ENCODE assay signal across 17 cellular contexts in genomic region chr12:462936-463705, GRCh38. TPM values are rescaled to one million over a fixed set of nuclear protein-coding genes. Genes with fewer than 3 reads are reported as not detected.
A peak's percentile ranks its signal among the peaks of the same experiment; 100 is the strongest.
DNase-seq lines count a peak whose midpoint lies in the region; ATAC-seq and TF ChIP-seq lines count a peak whose summit lies in the region.
"Had no signal": no experiment of that assay in that cellular context is flagged by ENCODE, and none has a peak within 500 bp of the region (broad histone marks: within the 10 kb centered on the region; RNA-seq: fewer than 3 reads in every experiment).

No MANE protein-coding gene starts in this region.

- H3K9me3 ChIP-seq in breast epithelium (no peaks in the 10 kb centered on the region), thoracic aorta (no peaks in the 10 kb centered on the region), aorta (ENCODE audit: control insufficient read depth, low read length) (no peaks in the 10 kb centered on the region)
- H3K9me3 ChIP-seq: ovary had no signal

- H3K36me3 Mint-ChIP-seq in MCF 10A (ENCODE audit: insufficient read depth, unreplicated experiment) (no peaks in the 10 kb centered on the region), brain (no peaks in the 10 kb centered on the region)

- no peak for TF ChIP-seq RAD21 in Ishikawa (IDR thresholded peaks at IDR 0.05; ENCODE audit: low read depth)

- intact Hi-C loops in MCF 10A (cut with micrococcal nuclease): no loop called here
- intact Hi-C loops in breast epithelium (cut with DNase I; ENCODE audit: low total_unique reads): no loop called here
- intact Hi-C loops in aorta (cut with DNase I): no loop called here

- H3K9me3 Mint-ChIP-seq in MCF 10A (ENCODE audit: unreplicated experiment) (no peaks in the 10 kb centered on the region), brain (peaks cover 0 to 3% (median 0%) of the 10 kb centered on the region in 5 experiments)

- no peak overlapping the region for H3K27ac ChIP-seq in breast epithelium
- peak overlapping the region; percentile 22 to 86 for H3K27ac ChIP-seq in thoracic aorta
- peak overlapping the region in 1 of 2 donors; percentile 15 for H3K27ac ChIP-seq in aorta (ENCODE audit: low read depth in 1 of 2, low read length in 2 of 2)
- H3K27ac ChIP-seq: ovary had no signal

- no peak overlapping the region for H3K27ac Mint-ChIP-seq in MCF 10A (ENCODE audit: low read depth, unreplicated experiment)
- H3K27ac Mint-ChIP-seq in brain: no peak overlapping the region

- H3K4me1 ChIP-seq in breast epithelium: no peaks in the 10 kb centered on the region
- H3K4me1 ChIP-seq in thoracic aorta (ENCODE audit: control insufficient read depth in 1 of 2, low read depth in 2 of 2): peaks cover 22 to 75% of the 10 kb centered on the region in 2 donors
- no peaks in the 10 kb centered on the region for H3K4me1 ChIP-seq in aorta (ENCODE audit: control insufficient read depth in 1 of 2, insufficient read depth in 2 of 2, low read length in 2 of 2)

- TF ChIP-seq CTCF in MCF 10A (IDR thresholded peaks at IDR 0.05; ENCODE audit: unreplicated experiment) (no peak), breast epithelium (IDR thresholded peaks at IDR 0.05) (no peak), brain (conservative IDR thresholded peaks at IDR 0.05) (no peak), thoracic aorta (IDR thresholded peaks at IDR 0.05) (no peak)

- peak; percentile 73 for DNase-seq in MCF 10A (ENCODE audit: unreplicated experiment)
- no peak for DNase-seq in breast epithelium (ENCODE audit: low spot score in 2 of 2)
- DNase-seq in thoracic aorta (ENCODE audit: low spot score): no peak
- DNase-seq in aorta: no peak
- DNase-seq: activated CD4-positive, alpha-beta T cell treated with anti-CD3 and anti-CD28 coated beads, Interleukin-2, amount 50 U/mL, for 1 hour; mesendoderm; NCI-H1048; NCI-H526; ovary; SHP77 treated with DMSO at 0.1 percent for 48 hours; stimulated activated CD4-positive, alpha-beta T cell treated with anti-CD3 and anti-CD28 coated beads, Interleukin-12 subunit alpha, Interleukin-12 subunit beta, amount 100 ng/mL, for 4 hours; substantia nigra; T1000 had no signal

- no peak for TF ChIP-seq EP300 in Ishikawa (IDR thresholded peaks at IDR 0.05; ENCODE audit: borderline replicate concordance)

- H3K4me3 Mint-ChIP-seq in MCF 10A (ENCODE audit: unreplicated experiment) (peak overlapping the region; percentile 28), brain (peak overlapping the region in 3 of 5 experiments; percentile 20 to 89 (median 84))

- peaks cover 27% of the 10 kb centered on the region for H3K4me1 Mint-ChIP-seq in MCF 10A (ENCODE audit: insufficient read depth, unreplicated experiment)
- peaks cover 35% of the 10 kb centered on the region for H3K4me1 Mint-ChIP-seq in brain

- BruUV-seq in MCF 10A (replicated peaks; lab: Mats Ljungman, UMichigan): no TSS peak

- TF ChIP-seq POLR2A in breast epithelium (IDR thresholded peaks at IDR 0.05): no peak

- POLR2A ChIA-PET in MCF 10A (lab: Yijun Ruan, JAX): interaction anchor here (0.5 to 1.6 kb wide), 5 partner anchors 13 to 469 kb away, joined by 3 to 5 read pairs (median 3); no protein-coding TSS in a partner anchor

- no peak for ATAC-seq in thoracic aorta (ENCODE audit: insufficient number of reproducible peaks, low FRiP score, low read depth)
- no peak for ATAC-seq in GM21825 (IDR thresholded peaks at IDR 0.05; ENCODE audit: unreplicated experiment)
- no peak for ATAC-seq in HG03442 (IDR thresholded peaks at IDR 0.05; ENCODE audit: unreplicated experiment)
- ATAC-seq in aorta (ENCODE audit: low FRiP score): no peak

- peaks cover 23% of the 10 kb centered on the region for H3K27me3 Mint-ChIP-seq in MCF 10A (ENCODE audit: insufficient read depth, unreplicated experiment)
- H3K27me3 Mint-ChIP-seq in brain: peaks cover 53% of the 10 kb centered on the region

- H3K27me3 ChIP-seq in breast epithelium: no peaks in the 10 kb centered on the region
- no peaks in the 10 kb centered on the region for H3K27me3 ChIP-seq in thoracic aorta (replicated peaks; ENCODE audit: insufficient read depth)
- H3K27me3 ChIP-seq in aorta (ENCODE audit: control insufficient read depth in 1 of 2, insufficient read depth in 2 of 2, low read length in 1 of 2): no peaks in the 10 kb centered on the region
- H3K27me3 ChIP-seq: ovary had no signal

- CTCF ChIA-PET in MCF 10A (lab: Yijun Ruan, JAX): interaction anchor here (0.6 to 4.2 kb wide), 3 partner anchors 9 to 35 kb away, joined by 3 to 22 read pairs (median 5); no protein-coding TSS in a partner anchor

- WGBS in aorta, 2 donors: 47 to 55% methylated on average over 6 of the region's 6 CpGs

- no peak overlapping the region for H3K4me3 ChIP-seq in breast epithelium
- no peak overlapping the region for H3K4me3 ChIP-seq in thoracic aorta
- H3K4me3 ChIP-seq in aorta (ENCODE audit: low read length in 2 of 2): no peak overlapping the region
- H3K4me3 ChIP-seq: ovary had no signal

- no peaks in the 10 kb centered on the region for H3K36me3 ChIP-seq in breast epithelium
- no peaks in the 10 kb centered on the region for H3K36me3 ChIP-seq in thoracic aorta
- no peaks in the 10 kb centered on the region for H3K36me3 ChIP-seq in aorta (ENCODE audit: control insufficient read depth in 1 of 2, insufficient read depth in 2 of 2, low read length in 1 of 2)
- H3K36me3 ChIP-seq: ovary had no signal

TF ChIP-seq in Ishikawa, 13 proteins besides CTCF, POLR2A, EP300 and RAD21:
- TF ChIP-seq EGR1 (IDR thresholded peaks at IDR 0.05): no peak
- no peak for TF ChIP-seq ZBTB7A (IDR thresholded peaks at IDR 0.05; ENCODE audit: low read depth)
- no peak for TF ChIP-seq CREB1 (IDR thresholded peaks at IDR 0.05; ENCODE audit: low read depth)
- no peak for TF ChIP-seq TCF12 (IDR thresholded peaks at IDR 0.05; ENCODE audit: low read depth)
- no peak for TF ChIP-seq USF1 (IDR thresholded peaks at IDR 0.05)
- no peak for TF ChIP-seq CEBPB (IDR thresholded peaks at IDR 0.05)
- TF ChIP-seq MAX (IDR thresholded peaks at IDR 0.05): no peak
- TF ChIP-seq NFIC (IDR thresholded peaks at IDR 0.05): 0 out of 2 replicates have a peak, but pooled peaks have one; percentile 47
- TF ChIP-seq REST (IDR thresholded peaks at IDR 0.05; ENCODE audit: low read depth): no peak
- TF ChIP-seq TEAD4 (IDR thresholded peaks at IDR 0.05): peak; percentile 31; the same call in 1 of the 2 replicates
- TF ChIP-seq YY1 (IDR thresholded peaks at IDR 0.05; ENCODE audit: low read depth): no peak

RNA-seq across cellular contexts. Expression of gene B4GALNT3, which starts 3.4 kb away (rescaled TPM):
- 0.68 and 0.76 TPM in 2 replicates for total RNA-seq in MCF 10A (2022)
- total RNA-seq in breast epithelium: 1 to 10 TPM in 2 of 3 donors, under 1 TPM in 1; 0.16 to 5.9 (median 4.6) TPM
- polyA plus RNA-seq in brain (ENCODE audit: insufficient read depth, low read depth, low replicate concordance): 6.9 TPM
- 10 to 100 TPM; 16.8 to 22.3 TPM for total RNA-seq in thoracic aorta
- total RNA-seq in aorta: 10 to 100 TPM; 17.4 to 29.9 TPM
- polyA plus RNA-seq in aorta: 10 to 100 TPM; 10.3 to 20.3 TPM

Comparison
In these comparisons a context has a peak if more than half of its experiments do, and no peak if none do; other contexts are left out.
1. H3K27ac ChIP-seq: peak in thoracic aorta (2 of 2); none in breast epithelium (0 of 2).